Comparison of ENCODE assay signal across 1 cellular context in the genomic region with DNA sequence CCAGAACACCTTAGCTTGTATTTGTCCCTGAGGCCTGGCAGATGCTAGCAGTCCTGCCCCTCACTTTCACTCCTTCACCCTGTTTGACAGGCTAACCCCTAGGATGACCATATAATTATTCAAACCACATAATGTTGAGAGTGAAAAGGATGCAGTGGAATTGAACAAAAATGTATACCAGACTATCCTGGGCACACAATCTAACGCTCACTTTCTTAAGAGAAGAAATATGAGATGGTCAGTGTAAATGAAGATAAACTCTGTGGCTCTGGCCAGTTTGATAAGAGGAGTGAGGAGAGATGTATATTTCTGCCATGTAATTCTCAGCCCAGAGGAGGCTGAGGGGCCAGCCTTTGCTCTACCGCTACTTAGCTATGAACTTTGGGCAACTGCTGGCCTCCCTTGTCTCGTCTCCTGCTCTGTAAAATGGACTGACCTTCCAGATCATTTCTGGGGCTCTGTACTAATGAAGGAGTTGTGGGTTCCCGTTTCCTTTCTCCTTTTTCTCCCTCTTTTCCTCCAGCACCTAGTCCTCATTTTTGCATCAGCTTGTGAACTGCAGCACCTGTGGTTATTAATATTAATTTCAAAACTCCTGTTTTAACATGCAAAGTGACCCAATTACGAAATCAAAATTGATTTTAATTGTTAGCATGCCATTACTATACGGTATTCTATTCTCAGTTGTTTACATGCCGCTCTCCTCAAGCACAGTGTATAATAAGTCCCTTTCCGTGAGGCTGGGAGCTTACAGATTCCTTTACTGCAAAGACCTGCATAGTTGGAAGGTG.
TF ChIP-seq lines count a peak whose summit lies in the region.

No MANE protein-coding gene starts in this region.

TF ChIP-seq in K562, 482 proteins besides CTCF, POLR2A, EP300 and RAD21 (continued from another document and continues in another):
- TF ChIP-seq SMAD3 (CRISPR knock-in tag; conservative IDR thresholded peaks at IDR 0.05) (no peak), BRD9 (IDR thresholded peaks at IDR 0.05; ENCODE audit: low read depth, partially characterized antibody) (peak; percentile 22), ZNF609 (CRISPR knock-in tag; IDR thresholded peaks at IDR 0.05; ENCODE audit: borderline replicate concordance) (no peak), PTTG1 (tag; IDR thresholded peaks at IDR 0.05; ENCODE audit: low read depth) (no peak), ZNF561 (CRISPR knock-in tag; conservative IDR thresholded peaks at IDR 0.05) (no peak), ZNF431 (CRISPR knock-in tag; IDR thresholded peaks at IDR 0.05) (no peak), POLR2H (tag; IDR thresholded peaks at IDR 0.05; ENCODE audit: low read depth) (no peak), ZNF551 (CRISPR knock-in tag; IDR thresholded peaks at IDR 0.05) (no peak), HDAC3 (IDR thresholded peaks at IDR 0.05; ENCODE audit: borderline replicate concordance, partially characterized antibody) (peak; percentile 55), CEBPG (CRISPR knock-in tag; IDR thresholded peaks at IDR 0.05) (no peak), CEBPG (tag; conservative IDR thresholded peaks at IDR 0.05 in 1 of 2, IDR thresholded peaks at IDR 0.05 in 1 of 2) (0 out of 4 replicates have a peak, but pooled peaks have one; percentile 9 to 24), ZEB2 (IDR thresholded peaks at IDR 0.05) (no peak), HNRNPL (IDR thresholded peaks at IDR 0.05; ENCODE audit: low read depth, low read length) (no peak), ZNF224 (CRISPR knock-in tag; IDR thresholded peaks at IDR 0.05) (no peak), MCM7 (IDR thresholded peaks at IDR 0.05) (no peak), BRCA1 (IDR thresholded peaks at IDR 0.05) (no peak), BRCA1 (CRISPR knock-in tag; IDR thresholded peaks at IDR 0.05) (no peak), MTA2 (IDR thresholded peaks at IDR 0.05; ENCODE audit: low read depth) (peak; percentile 75), HBP1 (CRISPR knock-in tag; IDR thresholded peaks at IDR 0.05) (no peak), CEBPB (tag; IDR thresholded peaks at IDR 0.05) (0 out of 2 replicates have a peak, but pooled peaks have one; percentile 9), RBM14 (IDR thresholded peaks at IDR 0.05; ENCODE audit: borderline replicate concordance, insufficient read depth, low read depth, low read length) (no peak), ZNF444 (CRISPR knock-in tag; IDR thresholded peaks at IDR 0.05) (no peak), WHSC1 (IDR thresholded peaks at IDR 0.05; ENCODE audit: low read length) (no peak), ZNF282 (CRISPR knock-in tag; IDR thresholded peaks at IDR 0.05) (no peak), NRF1 (conservative IDR thresholded peaks at IDR 0.05 in 1 of 2, IDR thresholded peaks at IDR 0.05 in 1 of 2) (0 out of 4 replicates have a peak, but pooled peaks of 1 of the 2 experiments have one; percentile 15), JUN (IDR thresholded peaks at IDR 0.05; ENCODE audit: borderline replicate concordance, low read depth, low read length) (no peak), JUN (CRISPR knock-in tag; IDR thresholded peaks at IDR 0.05; ENCODE audit: borderline replicate concordance) (no peak), ZNF57 (CRISPR knock-in tag; IDR thresholded peaks at IDR 0.05) (no peak), ZNF280A (IDR thresholded peaks at IDR 0.05; ENCODE audit: low read depth, partially characterized antibody) (no peak), E2F3 (CRISPR knock-in tag; IDR thresholded peaks at IDR 0.05) (no peak), MYNN (IDR thresholded peaks at IDR 0.05) (peak; percentile 58; the same call in 1 of the 2 replicates), MYNN (CRISPR knock-in tag; IDR thresholded peaks at IDR 0.05) (no peak), RFX7 (CRISPR knock-in tag; IDR thresholded peaks at IDR 0.05) (no peak), MTA1 (IDR thresholded peaks at IDR 0.05; ENCODE audit: borderline replicate concordance) (0 out of 2 replicates have a peak, but pooled peaks have one; percentile 43), ZNF778 (CRISPR knock-in tag; IDR thresholded peaks at IDR 0.05) (no peak), ZNF23 (CRISPR knock-in tag; IDR thresholded peaks at IDR 0.05) (no peak), ZSCAN32 (CRISPR knock-in tag; IDR thresholded peaks at IDR 0.05) (no peak), MCM3 (IDR thresholded peaks at IDR 0.05) (no peak), KLF16 (IDR thresholded peaks at IDR 0.05) (peak; percentile 78; the same call in 1 of the 2 replicates)
- TF ChIP-seq, protein P1, sequence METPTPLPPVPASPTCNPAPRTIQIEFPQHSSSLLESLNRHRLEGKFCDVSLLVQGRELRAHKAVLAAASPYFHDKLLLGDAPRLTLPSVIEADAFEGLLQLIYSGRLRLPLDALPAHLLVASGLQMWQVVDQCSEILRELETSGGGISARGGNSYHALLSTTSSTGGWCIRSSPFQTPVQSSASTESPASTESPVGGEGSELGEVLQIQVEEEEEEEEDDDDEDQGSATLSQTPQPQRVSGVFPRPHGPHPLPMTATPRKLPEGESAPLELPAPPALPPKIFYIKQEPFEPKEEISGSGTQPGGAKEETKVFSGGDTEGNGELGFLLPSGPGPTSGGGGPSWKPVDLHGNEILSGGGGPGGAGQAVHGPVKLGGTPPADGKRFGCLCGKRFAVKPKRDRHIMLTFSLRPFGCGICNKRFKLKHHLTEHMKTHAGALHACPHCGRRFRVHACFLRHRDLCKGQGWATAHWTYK (CRISPR knock-in tag; IDR thresholded peaks at IDR 0.05): no peak
- TF ChIP-seq, protein P2, sequence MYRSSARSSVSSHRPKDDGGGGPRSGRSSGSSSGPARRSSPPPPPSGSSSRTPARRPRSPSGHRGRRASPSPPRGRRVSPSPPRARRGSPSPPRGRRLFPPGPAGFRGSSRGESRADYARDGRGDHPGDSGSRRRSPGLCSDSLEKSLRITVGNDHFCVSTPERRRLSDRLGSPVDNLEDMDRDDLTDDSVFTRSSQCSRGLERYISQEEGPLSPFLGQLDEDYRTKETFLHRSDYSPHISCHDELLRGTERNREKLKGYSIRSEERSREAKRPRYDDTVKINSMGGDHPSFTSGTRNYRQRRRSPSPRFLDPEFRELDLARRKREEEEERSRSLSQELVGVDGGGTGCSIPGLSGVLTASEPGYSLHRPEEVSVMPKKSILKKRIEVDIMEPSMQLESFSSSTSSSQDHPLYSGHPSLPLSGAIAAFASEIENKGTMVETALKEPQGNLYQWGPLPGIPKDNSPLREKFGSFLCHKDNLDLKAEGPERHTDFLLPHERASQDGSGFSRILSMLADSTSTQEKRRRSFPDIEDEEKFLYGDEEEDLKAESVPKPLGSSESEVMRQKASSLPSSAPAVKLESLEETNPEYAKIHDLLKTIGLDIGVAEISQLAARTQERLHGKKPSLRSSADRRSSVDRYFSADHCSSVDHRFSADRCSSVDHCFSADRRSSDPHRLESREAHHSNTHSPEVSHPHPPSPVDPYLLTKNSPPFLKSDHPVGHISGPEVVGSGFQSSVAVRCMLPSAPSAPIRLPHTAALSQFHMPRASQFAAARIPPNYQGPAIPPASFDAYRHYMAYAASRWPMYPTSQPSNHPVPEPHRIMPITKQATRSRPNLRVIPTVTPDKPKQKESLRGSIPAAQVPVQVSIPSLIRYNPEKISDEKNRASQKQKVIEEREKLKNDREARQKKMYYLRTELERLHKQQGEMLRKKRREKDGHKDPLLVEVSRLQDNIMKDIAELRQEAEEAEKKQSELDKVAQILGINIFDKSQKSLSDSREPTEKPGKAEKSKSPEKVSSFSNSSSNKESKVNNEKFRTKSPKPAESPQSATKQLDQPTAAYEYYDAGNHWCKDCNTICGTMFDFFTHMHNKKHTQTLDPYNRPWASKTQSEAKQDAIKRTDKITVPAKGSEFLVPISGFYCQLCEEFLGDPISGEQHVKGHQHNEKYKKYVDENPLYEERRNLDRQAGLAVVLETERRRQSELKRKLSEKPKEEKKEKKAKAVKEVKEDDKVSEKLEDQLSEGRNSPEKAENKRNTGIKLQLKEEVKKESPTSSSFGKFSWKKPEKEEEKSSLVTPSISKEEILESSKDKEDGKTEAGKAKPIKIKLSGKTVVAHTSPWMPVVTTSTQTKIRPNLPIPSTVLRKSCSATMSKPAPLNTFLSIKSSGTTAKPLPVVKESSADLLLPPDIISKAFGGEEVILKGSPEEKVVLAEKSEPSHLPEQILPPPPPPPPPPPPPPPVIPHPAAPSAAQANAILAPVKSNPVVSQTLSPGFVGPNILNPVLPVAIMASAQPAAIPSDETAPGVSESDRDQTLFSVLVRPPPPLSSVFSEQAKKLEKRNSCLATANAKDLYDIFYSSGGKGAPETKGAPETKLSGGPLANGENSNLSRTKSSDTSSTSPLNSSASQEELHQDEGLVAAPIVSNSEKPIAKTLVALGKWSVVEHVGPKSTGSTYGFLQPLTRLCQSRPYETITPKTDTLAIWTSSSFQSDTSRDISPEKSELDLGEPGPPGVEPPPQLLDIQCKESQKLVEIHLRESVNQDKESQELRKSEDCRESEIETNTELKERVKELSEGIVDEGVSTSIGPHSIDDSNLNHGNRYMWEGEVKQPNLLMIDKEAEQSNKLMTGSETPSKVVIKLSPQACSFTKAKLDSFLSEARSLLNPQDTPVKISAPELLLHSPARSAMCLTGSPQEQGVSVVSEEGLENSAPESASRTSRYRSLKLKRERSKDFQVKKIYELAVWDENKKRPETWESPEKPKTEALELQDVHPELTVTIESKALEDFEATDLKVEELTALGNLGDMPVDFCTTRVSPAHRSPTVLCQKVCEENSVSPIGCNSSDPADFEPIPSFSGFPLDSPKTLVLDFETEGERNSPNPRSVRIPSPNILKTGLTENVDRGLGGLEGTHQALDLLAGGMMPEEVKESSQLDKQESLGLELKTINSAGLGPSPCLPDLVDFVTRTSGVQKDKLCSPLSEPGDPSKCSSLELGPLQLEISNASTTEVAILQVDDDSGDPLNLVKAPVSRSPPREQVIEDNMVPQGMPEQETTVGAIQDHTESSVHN (IDR thresholded peaks at IDR 0.05; ENCODE audit: borderline replicate concordance in 1 of 2, low read depth in 1 of 2): no peak
- TF ChIP-seq, protein P3, sequence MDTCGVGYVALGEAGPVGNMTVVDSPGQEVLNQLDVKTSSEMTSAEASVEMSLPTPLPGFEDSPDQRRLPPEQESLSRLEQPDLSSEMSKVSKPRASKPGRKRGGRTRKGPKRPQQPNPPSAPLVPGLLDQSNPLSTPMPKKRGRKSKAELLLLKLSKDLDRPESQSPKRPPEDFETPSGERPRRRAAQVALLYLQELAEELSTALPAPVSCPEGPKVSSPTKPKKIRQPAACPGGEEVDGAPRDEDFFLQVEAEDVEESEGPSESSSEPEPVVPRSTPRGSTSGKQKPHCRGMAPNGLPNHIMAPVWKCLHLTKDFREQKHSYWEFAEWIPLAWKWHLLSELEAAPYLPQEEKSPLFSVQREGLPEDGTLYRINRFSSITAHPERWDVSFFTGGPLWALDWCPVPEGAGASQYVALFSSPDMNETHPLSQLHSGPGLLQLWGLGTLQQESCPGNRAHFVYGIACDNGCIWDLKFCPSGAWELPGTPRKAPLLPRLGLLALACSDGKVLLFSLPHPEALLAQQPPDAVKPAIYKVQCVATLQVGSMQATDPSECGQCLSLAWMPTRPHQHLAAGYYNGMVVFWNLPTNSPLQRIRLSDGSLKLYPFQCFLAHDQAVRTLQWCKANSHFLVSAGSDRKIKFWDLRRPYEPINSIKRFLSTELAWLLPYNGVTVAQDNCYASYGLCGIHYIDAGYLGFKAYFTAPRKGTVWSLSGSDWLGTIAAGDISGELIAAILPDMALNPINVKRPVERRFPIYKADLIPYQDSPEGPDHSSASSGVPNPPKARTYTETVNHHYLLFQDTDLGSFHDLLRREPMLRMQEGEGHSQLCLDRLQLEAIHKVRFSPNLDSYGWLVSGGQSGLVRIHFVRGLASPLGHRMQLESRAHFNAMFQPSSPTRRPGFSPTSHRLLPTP (IDR thresholded peaks at IDR 0.05; ENCODE audit: borderline replicate concordance, extremely low read depth, insufficient read length): no peak
